ENCODE assay signal across 1 cellular context in the genomic region with DNA sequence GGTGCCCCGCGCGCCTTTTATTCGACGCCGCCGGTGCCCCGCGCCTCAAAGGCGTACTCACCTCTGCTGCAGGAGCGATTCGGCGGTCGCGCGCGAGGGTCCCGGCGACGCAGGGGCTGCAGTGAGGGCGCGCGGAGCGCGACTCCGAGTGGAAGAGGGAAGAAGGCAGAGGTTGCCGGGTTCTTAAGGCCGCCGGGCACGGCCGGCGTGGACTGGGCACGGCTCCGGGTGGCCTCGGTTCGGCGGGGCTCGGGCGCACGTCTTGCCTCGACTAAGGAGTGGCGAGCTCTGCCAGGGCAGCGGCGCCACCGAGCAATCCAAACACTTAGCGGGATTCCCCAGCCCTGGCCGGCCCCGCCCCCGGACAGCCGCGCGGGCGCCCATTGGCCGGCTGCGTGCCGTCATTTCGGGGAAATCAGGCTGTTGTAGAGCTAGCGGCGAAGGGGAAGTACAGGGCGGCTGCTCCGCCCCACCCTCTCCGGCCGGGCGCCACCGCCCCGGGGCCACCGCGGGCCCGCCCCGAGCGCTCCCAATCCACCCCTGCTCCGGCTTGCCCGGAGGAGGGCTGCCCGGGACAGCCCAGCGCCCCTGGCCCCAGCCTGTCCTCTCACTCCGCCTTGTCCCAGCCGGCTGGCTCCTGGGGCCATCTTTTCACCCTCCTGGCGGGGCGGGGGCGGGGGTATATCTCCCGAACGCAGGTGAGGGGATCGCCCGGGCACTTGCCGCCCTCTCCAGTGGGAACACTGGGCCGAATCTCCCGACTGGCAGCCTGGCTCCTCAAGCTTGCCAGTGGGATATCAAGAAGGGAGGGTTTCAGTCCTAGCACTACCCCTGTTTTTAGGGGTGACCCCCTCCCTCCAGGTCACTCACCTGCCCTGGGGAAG.
TF ChIP-seq lines count a peak whose summit lies in the region.

A gene with protein sequence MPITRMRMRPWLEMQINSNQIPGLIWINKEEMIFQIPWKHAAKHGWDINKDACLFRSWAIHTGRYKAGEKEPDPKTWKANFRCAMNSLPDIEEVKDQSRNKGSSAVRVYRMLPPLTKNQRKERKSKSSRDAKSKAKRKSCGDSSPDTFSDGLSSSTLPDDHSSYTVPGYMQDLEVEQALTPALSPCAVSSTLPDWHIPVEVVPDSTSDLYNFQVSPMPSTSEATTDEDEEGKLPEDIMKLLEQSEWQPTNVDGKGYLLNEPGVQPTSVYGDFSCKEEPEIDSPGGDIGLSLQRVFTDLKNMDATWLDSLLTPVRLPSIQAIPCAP (minus strand): TSS at position 290 of the 884 bp plus-strand sequence. CDS start 1,295 bp downstream, outside the sequence.

TF ChIP-seq in HepG2, 621 proteins besides CTCF, POLR2A, EP300 and RAD21 (continued from another document and continues in another):
- TF ChIP-seq, protein P1, sequence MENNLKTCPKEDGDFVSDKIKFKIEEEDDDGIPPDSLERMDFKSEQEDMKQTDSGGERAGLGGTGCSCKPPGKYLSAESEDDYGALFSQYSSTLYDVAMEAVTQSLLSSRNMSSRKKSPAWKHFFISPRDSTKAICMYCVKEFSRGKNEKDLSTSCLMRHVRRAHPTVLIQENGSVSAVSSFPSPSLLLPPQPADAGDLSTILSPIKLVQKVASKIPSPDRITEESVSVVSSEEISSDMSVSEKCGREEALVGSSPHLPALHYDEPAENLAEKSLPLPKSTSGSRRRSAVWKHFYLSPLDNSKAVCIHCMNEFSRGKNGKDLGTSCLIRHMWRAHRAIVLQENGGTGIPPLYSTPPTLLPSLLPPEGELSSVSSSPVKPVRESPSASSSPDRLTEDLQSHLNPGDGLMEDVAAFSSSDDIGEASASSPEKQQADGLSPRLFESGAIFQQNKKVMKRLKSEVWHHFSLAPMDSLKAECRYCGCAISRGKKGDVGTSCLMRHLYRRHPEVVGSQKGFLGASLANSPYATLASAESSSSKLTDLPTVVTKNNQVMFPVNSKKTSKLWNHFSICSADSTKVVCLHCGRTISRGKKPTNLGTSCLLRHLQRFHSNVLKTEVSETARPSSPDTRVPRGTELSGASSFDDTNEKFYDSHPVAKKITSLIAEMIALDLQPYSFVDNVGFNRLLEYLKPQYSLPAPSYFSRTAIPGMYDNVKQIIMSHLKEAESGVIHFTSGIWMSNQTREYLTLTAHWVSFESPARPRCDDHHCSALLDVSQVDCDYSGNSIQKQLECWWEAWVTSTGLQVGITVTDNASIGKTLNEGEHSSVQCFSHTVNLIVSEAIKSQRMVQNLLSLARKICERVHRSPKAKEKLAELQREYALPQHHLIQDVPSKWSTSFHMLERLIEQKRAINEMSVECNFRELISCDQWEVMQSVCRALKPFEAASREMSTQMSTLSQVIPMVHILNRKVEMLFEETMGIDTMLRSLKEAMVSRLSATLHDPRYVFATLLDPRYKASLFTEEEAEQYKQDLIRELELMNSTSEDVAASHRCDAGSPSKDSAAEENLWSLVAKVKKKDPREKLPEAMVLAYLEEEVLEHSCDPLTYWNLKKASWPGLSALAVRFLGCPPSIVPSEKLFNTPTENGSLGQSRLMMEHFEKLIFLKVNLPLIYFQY (CRISPR knock-in tag; IDR thresholded peaks at IDR 0.05; ENCODE audit: borderline replicate concordance), result no peak
- TF ChIP-seq ZNF331 (CRISPR knock-in tag; IDR thresholded peaks at IDR 0.05) (0 out of 2 replicates have a peak, but pooled peaks have one; percentile 41), ZBTB7B (CRISPR knock-in tag; IDR thresholded peaks at IDR 0.05) (peak; percentile 44; the same call in 1 of the 2 replicates), ZNF496 (CRISPR knock-in tag; IDR thresholded peaks at IDR 0.05; ENCODE audit: insufficient replicate concordance) (no peak), CEBPB (IDR thresholded peaks at IDR 0.05; ENCODE audit: borderline replicate concordance, low read depth, low read length) (no peak), SRY (CRISPR knock-in tag; IDR thresholded peaks at IDR 0.05) (peak; percentile 57), GATA4 (IDR thresholded peaks at IDR 0.05; ENCODE audit: borderline replicate concordance, low read depth) (no peak), ATRX (CRISPR knock-in tag; IDR thresholded peaks at IDR 0.05; ENCODE audit: borderline replicate concordance) (no peak), ZNF816 (CRISPR knock-in tag; IDR thresholded peaks at IDR 0.05; ENCODE audit: borderline replicate concordance) (peak; percentile 98; the same call in 1 of the 2 replicates), TCF7 (IDR thresholded peaks at IDR 0.05; ENCODE audit: low read depth) (no peak), ZNF101 (CRISPR knock-in tag; IDR thresholded peaks at IDR 0.05; ENCODE audit: borderline replicate concordance, low read depth) (no peak), HMGA1 (CRISPR knock-in tag; conservative IDR thresholded peaks at IDR 0.05) (no peak), ZNF567 (CRISPR knock-in tag; IDR thresholded peaks at IDR 0.05; ENCODE audit: borderline replicate concordance) (no peak), TEAD2 (CRISPR knock-in tag; IDR thresholded peaks at IDR 0.05) (peak; percentile 49; the same call in 1 of the 2 replicates), JUN (CRISPR knock-in tag; IDR thresholded peaks at IDR 0.05) (no peak), HMG20A (CRISPR knock-in tag; IDR thresholded peaks at IDR 0.05; ENCODE audit: borderline replicate concordance) (no peak), MBNL3 (CRISPR knock-in tag; conservative IDR thresholded peaks at IDR 0.05) (no peak), PHF20 (CRISPR knock-in tag; IDR thresholded peaks at IDR 0.05) (peak; percentile 62; the same call in 1 of the 2 replicates), ZNF660 (CRISPR knock-in tag; IDR thresholded peaks at IDR 0.05; ENCODE audit: borderline replicate concordance, low read depth) (no peak), SNAI1 (CRISPR knock-in tag; IDR thresholded peaks at IDR 0.05; ENCODE audit: borderline replicate concordance) (peak; percentile 90), ZNF788 (CRISPR knock-in tag; IDR thresholded peaks at IDR 0.05; ENCODE audit: borderline replicate concordance) (no peak), ARHGAP35 (CRISPR knock-in tag; IDR thresholded peaks at IDR 0.05; ENCODE audit: borderline replicate concordance) (no peak), ZNF616 (CRISPR knock-in tag; IDR thresholded peaks at IDR 0.05; ENCODE audit: low read depth) (no peak), ZNF607 (CRISPR knock-in tag; IDR thresholded peaks at IDR 0.05; ENCODE audit: borderline replicate concordance) (no peak; the same call in 1 of the 2 replicates), TBX2 (CRISPR knock-in tag; IDR thresholded peaks at IDR 0.05; ENCODE audit: borderline replicate concordance) (peak; percentile 80), CREM (IDR thresholded peaks at IDR 0.05) (no peak), CREM (CRISPR knock-in tag; IDR thresholded peaks at IDR 0.05) (no peak), HNF4A (CRISPR knock-in tag; IDR thresholded peaks at IDR 0.05) (no peak), GATAD2A (CRISPR knock-in tag; IDR thresholded peaks at IDR 0.05) (0 out of 2 replicates have a peak, but pooled peaks have one; percentile 2), BRCA1 (CRISPR knock-in tag; IDR thresholded peaks at IDR 0.05) (no peak), ZNF230 (CRISPR knock-in tag; IDR thresholded peaks at IDR 0.05) (no peak), MYC (CRISPR knock-in tag; IDR thresholded peaks at IDR 0.05; ENCODE audit: borderline replicate concordance) (peak; percentile 38; the same call in 1 of the 2 replicates), POGZ (CRISPR knock-in tag; IDR thresholded peaks at IDR 0.05) (peak; percentile 52), ZNF317 (CRISPR knock-in tag; IDR thresholded peaks at IDR 0.05) (peak; percentile 68; the same call in 1 of the 2 replicates), ZNF143 (CRISPR knock-in tag; IDR thresholded peaks at IDR 0.05) (no peak; the same call in none of the 2 replicates), SIX1 (CRISPR knock-in tag; IDR thresholded peaks at IDR 0.05; ENCODE audit: borderline replicate concordance) (no peak), ZNF776 (CRISPR knock-in tag; IDR thresholded peaks at IDR 0.05) (peak; percentile 42; the same call in 1 of the 2 replicates), ZMYM2 (CRISPR knock-in tag; IDR thresholded peaks at IDR 0.05) (no peak), ZSCAN9 (CRISPR knock-in tag; IDR thresholded peaks at IDR 0.05; ENCODE audit: borderline replicate concordance) (0 out of 2 replicates have a peak, but pooled peaks have one; percentile 29), NR2C2 (CRISPR knock-in tag; IDR thresholded peaks at IDR 0.05; ENCODE audit: borderline replicate concordance) (no peak), SP4 (CRISPR knock-in tag; IDR thresholded peaks at IDR 0.05) (peak; percentile 65), ZNF629 (CRISPR knock-in tag; conservative IDR thresholded peaks at IDR 0.05) (no peak)
- TF ChIP-seq, protein P2, sequence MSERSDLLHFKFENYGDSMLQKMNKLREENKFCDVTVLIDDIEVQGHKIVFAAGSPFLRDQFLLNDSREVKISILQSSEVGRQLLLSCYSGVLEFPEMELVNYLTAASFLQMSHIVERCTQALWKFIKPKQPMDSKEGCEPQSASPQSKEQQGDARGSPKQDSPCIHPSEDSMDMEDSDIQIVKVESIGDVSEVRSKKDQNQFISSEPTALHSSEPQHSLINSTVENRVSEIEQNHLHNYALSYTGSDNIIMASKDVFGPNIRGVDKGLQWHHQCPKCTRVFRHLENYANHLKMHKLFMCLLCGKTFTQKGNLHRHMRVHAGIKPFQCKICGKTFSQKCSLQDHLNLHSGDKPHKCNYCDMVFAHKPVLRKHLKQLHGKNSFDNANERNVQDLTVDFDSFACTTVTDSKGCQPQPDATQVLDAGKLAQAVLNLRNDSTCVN (CRISPR knock-in tag; IDR thresholded peaks at IDR 0.05; ENCODE audit: borderline replicate concordance), result 0 out of 2 replicates have a peak, but pooled peaks have one; percentile 23
- TF ChIP-seq, protein P3, sequence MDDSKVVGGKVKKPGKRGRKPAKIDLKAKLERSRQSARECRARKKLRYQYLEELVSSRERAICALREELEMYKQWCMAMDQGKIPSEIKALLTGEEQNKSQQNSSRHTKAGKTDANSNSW (CRISPR knock-in tag; IDR thresholded peaks at IDR 0.05; ENCODE audit: borderline replicate concordance), result no peak
- TF ChIP-seq, protein P4, sequence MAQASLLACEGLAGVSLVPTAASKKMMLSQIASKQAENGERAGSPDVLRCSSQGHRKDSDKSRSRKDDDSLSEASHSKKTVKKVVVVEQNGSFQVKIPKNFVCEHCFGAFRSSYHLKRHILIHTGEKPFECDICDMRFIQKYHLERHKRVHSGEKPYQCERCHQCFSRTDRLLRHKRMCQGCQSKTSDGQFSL (CRISPR knock-in tag; IDR thresholded peaks at IDR 0.05), result no peak
- TF ChIP-seq, protein P5, sequence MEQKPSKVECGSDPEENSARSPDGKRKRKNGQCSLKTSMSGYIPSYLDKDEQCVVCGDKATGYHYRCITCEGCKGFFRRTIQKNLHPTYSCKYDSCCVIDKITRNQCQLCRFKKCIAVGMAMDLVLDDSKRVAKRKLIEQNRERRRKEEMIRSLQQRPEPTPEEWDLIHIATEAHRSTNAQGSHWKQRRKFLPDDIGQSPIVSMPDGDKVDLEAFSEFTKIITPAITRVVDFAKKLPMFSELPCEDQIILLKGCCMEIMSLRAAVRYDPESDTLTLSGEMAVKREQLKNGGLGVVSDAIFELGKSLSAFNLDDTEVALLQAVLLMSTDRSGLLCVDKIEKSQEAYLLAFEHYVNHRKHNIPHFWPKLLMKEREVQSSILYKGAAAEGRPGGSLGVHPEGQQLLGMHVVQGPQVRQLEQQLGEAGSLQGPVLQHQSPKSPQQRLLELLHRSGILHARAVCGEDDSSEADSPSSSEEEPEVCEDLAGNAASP (CRISPR knock-in tag; IDR thresholded peaks at IDR 0.05; ENCODE audit: borderline replicate concordance), result no peak
- TF ChIP-seq, protein P6, sequence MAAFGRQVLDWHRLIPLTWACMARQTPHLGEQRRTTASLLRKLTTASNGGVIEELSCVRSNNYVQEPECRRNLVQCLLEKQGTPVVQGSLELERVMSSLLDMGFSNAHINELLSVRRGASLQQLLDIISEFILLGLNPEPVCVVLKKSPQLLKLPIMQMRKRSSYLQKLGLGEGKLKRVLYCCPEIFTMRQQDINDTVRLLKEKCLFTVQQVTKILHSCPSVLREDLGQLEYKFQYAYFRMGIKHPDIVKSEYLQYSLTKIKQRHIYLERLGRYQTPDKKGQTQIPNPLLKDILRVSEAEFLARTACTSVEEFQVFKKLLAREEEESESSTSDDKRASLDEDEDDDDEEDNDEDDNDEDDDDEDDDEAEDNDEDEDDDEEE (CRISPR knock-in tag; IDR thresholded peaks at IDR 0.05), result 0 out of 2 replicates have a peak, but pooled peaks have one; percentile 71
- TF ChIP-seq, protein P7, sequence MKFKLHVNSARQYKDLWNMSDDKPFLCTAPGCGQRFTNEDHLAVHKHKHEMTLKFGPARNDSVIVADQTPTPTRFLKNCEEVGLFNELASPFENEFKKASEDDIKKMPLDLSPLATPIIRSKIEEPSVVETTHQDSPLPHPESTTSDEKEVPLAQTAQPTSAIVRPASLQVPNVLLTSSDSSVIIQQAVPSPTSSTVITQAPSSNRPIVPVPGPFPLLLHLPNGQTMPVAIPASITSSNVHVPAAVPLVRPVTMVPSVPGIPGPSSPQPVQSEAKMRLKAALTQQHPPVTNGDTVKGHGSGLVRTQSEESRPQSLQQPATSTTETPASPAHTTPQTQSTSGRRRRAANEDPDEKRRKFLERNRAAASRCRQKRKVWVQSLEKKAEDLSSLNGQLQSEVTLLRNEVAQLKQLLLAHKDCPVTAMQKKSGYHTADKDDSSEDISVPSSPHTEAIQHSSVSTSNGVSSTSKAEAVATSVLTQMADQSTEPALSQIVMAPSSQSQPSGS (CRISPR knock-in tag; IDR thresholded peaks at IDR 0.05), result no peak
- TF ChIP-seq, protein P8, sequence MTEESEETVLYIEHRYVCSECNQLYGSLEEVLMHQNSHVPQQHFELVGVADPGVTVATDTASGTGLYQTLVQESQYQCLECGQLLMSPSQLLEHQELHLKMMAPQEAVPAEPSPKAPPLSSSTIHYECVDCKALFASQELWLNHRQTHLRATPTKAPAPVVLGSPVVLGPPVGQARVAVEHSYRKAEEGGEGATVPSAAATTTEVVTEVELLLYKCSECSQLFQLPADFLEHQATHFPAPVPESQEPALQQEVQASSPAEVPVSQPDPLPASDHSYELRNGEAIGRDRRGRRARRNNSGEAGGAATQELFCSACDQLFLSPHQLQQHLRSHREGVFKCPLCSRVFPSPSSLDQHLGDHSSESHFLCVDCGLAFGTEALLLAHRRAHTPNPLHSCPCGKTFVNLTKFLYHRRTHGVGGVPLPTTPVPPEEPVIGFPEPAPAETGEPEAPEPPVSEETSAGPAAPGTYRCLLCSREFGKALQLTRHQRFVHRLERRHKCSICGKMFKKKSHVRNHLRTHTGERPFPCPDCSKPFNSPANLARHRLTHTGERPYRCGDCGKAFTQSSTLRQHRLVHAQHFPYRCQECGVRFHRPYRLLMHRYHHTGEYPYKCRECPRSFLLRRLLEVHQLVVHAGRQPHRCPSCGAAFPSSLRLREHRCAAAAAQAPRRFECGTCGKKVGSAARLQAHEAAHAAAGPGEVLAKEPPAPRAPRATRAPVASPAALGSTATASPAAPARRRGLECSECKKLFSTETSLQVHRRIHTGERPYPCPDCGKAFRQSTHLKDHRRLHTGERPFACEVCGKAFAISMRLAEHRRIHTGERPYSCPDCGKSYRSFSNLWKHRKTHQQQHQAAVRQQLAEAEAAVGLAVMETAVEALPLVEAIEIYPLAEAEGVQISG (CRISPR knock-in tag; IDR thresholded peaks at IDR 0.05), result peak; percentile 63
